ENCODE assay signal across 17 cellular contexts in the genomic region with DNA sequence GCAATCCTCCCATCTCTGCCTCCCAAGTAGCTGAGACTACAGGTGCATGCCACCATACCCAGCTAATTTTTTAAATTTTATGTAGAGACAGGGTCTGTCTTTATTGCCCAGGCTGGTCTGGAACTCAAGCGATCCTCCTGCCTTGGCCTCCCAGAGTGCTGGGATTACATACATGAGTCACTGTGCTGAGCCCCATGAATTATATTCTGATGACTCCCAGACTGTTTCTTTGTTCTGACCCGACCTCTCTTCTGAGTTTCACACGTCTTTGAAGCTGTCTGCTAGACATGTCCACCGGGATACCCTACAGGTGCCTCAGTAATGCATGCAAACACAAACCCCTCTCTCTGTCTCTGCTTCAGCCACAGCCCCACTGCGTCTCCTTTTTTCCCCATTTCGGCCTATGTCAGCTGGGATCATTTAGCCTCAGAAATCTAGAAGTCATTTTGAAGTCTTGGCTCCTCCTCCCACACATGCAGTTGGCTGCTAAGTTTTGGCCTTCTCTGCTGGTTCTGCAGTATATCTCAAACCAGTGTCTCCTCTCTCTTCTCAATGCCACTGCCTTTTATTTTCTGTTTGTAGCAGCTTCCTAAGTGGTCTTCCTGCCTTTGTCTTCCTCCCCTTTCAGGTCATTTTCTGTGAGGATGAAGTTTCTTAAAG. TPM values are rescaled to one million over a fixed set of nuclear protein-coding genes. Genes with fewer than 3 reads are reported as not detected.
DNase-seq lines count a peak whose midpoint lies in the region; TF ChIP-seq lines count a peak whose summit lies in the region.
"Had no signal": no experiment of that assay in that cellular context is flagged by ENCODE, and none has a peak within 500 bp of the region (broad histone marks: within the 10 kb centered on the region; RNA-seq: fewer than 3 reads in every experiment).

No MANE protein-coding gene starts in this region.

- H3K4ac ChIP-seq in mesenchymal stem cell (ENCODE audit: low read depth in 1 of 2, low read length in 2 of 2): no peak overlapping the region

- H3K4me3 ChIP-seq in astrocyte of the spinal cord (ENCODE audit: low read depth, low read length): no peak overlapping the region
- H3K4me3 ChIP-seq in mesenchymal stem cell (ENCODE audit: insufficient read depth in 1 of 2, low read depth in 1 of 2, low read length in 2 of 2): peak overlapping the region in 1 of 2 experiments; percentile 28
- H3K4me3 ChIP-seq in osteoblast (ENCODE audit: insufficient read depth, low read length): no peak overlapping the region
- H3K4me3 ChIP-seq: sigmoid colon, upper lobe of left lung had no signal

- in situ Hi-C loops in astrocyte of the spinal cord (cut with HindIII; ENCODE audit: low sequenced_read_pairs): no loop called here

- H3K9me3 ChIP-seq in mesenchymal stem cell (ENCODE audit: control insufficient read depth, low read length) (no peaks in the 10 kb centered on the region), osteoblast (ENCODE audit: low read depth, low read length) (no peaks in the 10 kb centered on the region)
- H3K9me3 ChIP-seq: sigmoid colon, upper lobe of left lung had no signal

- no peak overlapping the region for H4K91ac ChIP-seq in mesenchymal stem cell (ENCODE audit: low read length)

- H4K20me1 ChIP-seq in osteoblast (ENCODE audit: insufficient read depth, low read length): peaks cover 75% of the 10 kb centered on the region

- no peak overlapping the region for H3K4me2 ChIP-seq in mesenchymal stem cell (ENCODE audit: low read length, poor library complexity, severe bottlenecking)
- H3K4me2 ChIP-seq in osteoblast (ENCODE audit: insufficient read depth, low read length): no peak overlapping the region

- H3K27ac ChIP-seq in C4-2B: 0 out of 2 replicates have a peak overlapping the region, but pooled peaks have one; percentile 7
- no peak overlapping the region for H3K27ac ChIP-seq in mesenchymal stem cell (ENCODE audit: low read length, poor library complexity, severe bottlenecking)
- no peak overlapping the region for H3K27ac ChIP-seq in osteoblast (ENCODE audit: low read depth, low read length)
- H3K27ac ChIP-seq: sigmoid colon, upper lobe of left lung, WERI-Rb-1 had no signal

- no peak overlapping the region for H2AFZ ChIP-seq in mesenchymal stem cell (ENCODE audit: low read depth, low read length)
- no peak overlapping the region for H2AFZ ChIP-seq in osteoblast (ENCODE audit: low read length)

- no peaks in the 10 kb centered on the region for H3K27me3 ChIP-seq in mesenchymal stem cell (ENCODE audit: control insufficient read depth in 1 of 2, insufficient read depth in 1 of 2, low read length in 2 of 2)
- no peaks in the 10 kb centered on the region for H3K27me3 ChIP-seq in osteoblast (ENCODE audit: insufficient read depth, low read length)
- H3K27me3 ChIP-seq: sigmoid colon, upper lobe of left lung had no signal

- no peak overlapping the region for H2BK12ac ChIP-seq in mesenchymal stem cell (ENCODE audit: low read length in 2 of 2)

- H2BK5ac ChIP-seq in mesenchymal stem cell (ENCODE audit: low read depth, low read length, poor library complexity, severe bottlenecking): no peak overlapping the region

- H2BK120ac ChIP-seq in mesenchymal stem cell (ENCODE audit: low read depth, low read length): no peak overlapping the region

- no peak overlapping the region for H3K18ac ChIP-seq in mesenchymal stem cell (ENCODE audit: low read depth in 1 of 2, low read length in 2 of 2)

- H3K79me1 ChIP-seq in mesenchymal stem cell (replicated peaks; ENCODE audit: low read length, poor library complexity, severe bottlenecking): peaks cover 32% of the 10 kb centered on the region

- no peak overlapping the region for H3K14ac ChIP-seq in mesenchymal stem cell (ENCODE audit: low read length in 2 of 2)

- no peak overlapping the region for H2BK15ac ChIP-seq in mesenchymal stem cell (ENCODE audit: low read depth, poor library complexity, severe bottlenecking)

- no peak overlapping the region for H3K23ac ChIP-seq in mesenchymal stem cell (ENCODE audit: low read length in 2 of 2)

- peaks cover 87% of the 10 kb centered on the region for H3K79me2 ChIP-seq in osteoblast (ENCODE audit: insufficient read depth, low read length)

- DNase-seq in EH (ENCODE audit: low read depth) (peak; percentile 40), astrocyte of the spinal cord (ENCODE audit: low read depth, low spot score) (peak; percentile 16), mesenchymal stem cell (no peak), H4 (ENCODE audit: low spot score) (no peak), ecto neural progenitor cell (ENCODE audit: low spot score) (no peak), NCI-H774 (lab: John Stamatoyannopoulos, UW) (no peak), osteoblast (ENCODE audit: insufficient read length, low spot score, missing footprints) (no peak)
- DNase-seq: IMR-90, left ventricle myocardium superior, NCI-H1105 treated with DMSO at 0.1 percent for 48 hours, NCI-H345, OCI-M1, sigmoid colon, upper lobe of left lung had no signal

- no peak overlapping the region for H4K8ac ChIP-seq in mesenchymal stem cell (ENCODE audit: low read length)

- no peak overlapping the region for H2AK5ac ChIP-seq in mesenchymal stem cell (ENCODE audit: low read length, severe bottlenecking)

- H3K4me1 ChIP-seq in mesenchymal stem cell (ENCODE audit: control insufficient read depth, insufficient read depth, low read depth, low read length): peaks cover 13% of the 10 kb centered on the region
- peaks cover 10% of the 10 kb centered on the region for H3K4me1 ChIP-seq in osteoblast (ENCODE audit: insufficient read depth, low read length)

- H3K36me3 ChIP-seq in mesenchymal stem cell (ENCODE audit: control insufficient read depth in 1 of 2, insufficient read depth in 2 of 2, low read depth in 1 of 2, low read length in 2 of 2) (peaks cover 0 to 13% of the 10 kb centered on the region in 2 experiments), osteoblast (ENCODE audit: insufficient read depth, low read length) (peaks cover 6% of the 10 kb centered on the region)
- H3K36me3 ChIP-seq: upper lobe of left lung had no signal

- peak overlapping the region; percentile 10 for H3K9ac ChIP-seq in mesenchymal stem cell (ENCODE audit: low read length)

- WGBS in mesenchymal stem cell: 74% methylated on average over 6 of the region's 6 CpGs

- no peak for TF ChIP-seq CTCF in C4-2B (conservative IDR thresholded peaks at IDR 0.05)
- TF ChIP-seq CTCF in astrocyte of the spinal cord (IDR thresholded peaks at IDR 0.05; ENCODE audit: low read depth, low read length): no peak
- no peak for TF ChIP-seq CTCF in osteoblast (IDR thresholded peaks at IDR 0.05; ENCODE audit: extremely low read depth, low read depth, low read length)

RNA-seq across cellular contexts. Expression of a gene that starts 4.8 kb away (rescaled TPM):
- polyA plus RNA-seq in mesenchymal stem cell (2013, experiment 1 of 2): 35.7 TPM
- polyA plus RNA-seq in mesenchymal stem cell (2013, experiment 2 of 2): 35.5 TPM
- 24.5 and 25.5 TPM in 2 replicates for total RNA-seq in H4 (2014; rRNA removed; shearing (Covaris generic))
- total RNA-seq in osteoblast: 51.3 and 54.3 TPM in 2 replicates

RNA-seq across cellular contexts. Expression of a gene that starts 5.5 kb away (rescaled TPM):
- polyA plus RNA-seq in mesenchymal stem cell (2013, experiment 1 of 2): 6.7 TPM
- 6.5 TPM for polyA plus RNA-seq in mesenchymal stem cell (2013, experiment 2 of 2)
- total RNA-seq in H4 (2014; rRNA removed; shearing (Covaris generic)): 19.7 and 26.5 TPM in 2 replicates
- total RNA-seq in osteoblast: 9.4 and 12.7 TPM in 2 replicates

RNA-seq across cellular contexts. Expression of a gene that starts 23.9 kb away (rescaled TPM):
- 42.7 TPM for polyA plus RNA-seq in mesenchymal stem cell (2013, experiment 1 of 2)
- polyA plus RNA-seq in mesenchymal stem cell (2013, experiment 2 of 2): 42.4 TPM
- total RNA-seq in H4 (2014; rRNA removed; shearing (Covaris generic)): 96.7 and 107 TPM in 2 replicates
- 36.2 and 42.0 TPM in 2 replicates for total RNA-seq in osteoblast

RNA-seq across cellular contexts. Expression of a gene that starts 24.1 kb away (rescaled TPM):
- 12.4 TPM for polyA plus RNA-seq in mesenchymal stem cell (2013, experiment 1 of 2)
- polyA plus RNA-seq in mesenchymal stem cell (2013, experiment 2 of 2): 12.3 TPM
- 13.6 and 18.4 TPM in 2 replicates for total RNA-seq in H4 (2014; rRNA removed; shearing (Covaris generic))
- total RNA-seq in osteoblast: 17.7 and 21.5 TPM in 2 replicates

RNA-seq across cellular contexts. Expression of a gene that starts 46.9 kb away (rescaled TPM):
- polyA plus RNA-seq in mesenchymal stem cell (2013, experiment 1 of 2): not detected
- polyA plus RNA-seq in mesenchymal stem cell (2013, experiment 2 of 2): not detected
- total RNA-seq in H4 (2014; rRNA removed; shearing (Covaris generic)): 1.6 and 1.7 TPM in 2 replicates
- not detected in 2 replicates for total RNA-seq in osteoblast
- total RNA-seq: esophagus mucosa, IMR-90, left ventricle myocardium superior had no signal
- polyA plus RNA-seq: IMR-90 had no signal

Comparison
In these comparisons a context has a peak if more than half of its experiments do, and no peak if none do; other contexts are left out.
1. DNase-seq: peak in EH (single experiment) and astrocyte of the spinal cord (single experiment); none in mesenchymal stem cell (single experiment), H4 (single experiment), ecto neural progenitor cell (single experiment), NCI-H774 (single experiment) and osteoblast (single experiment).